ENCODE assay signal across 14 cellular contexts in genomic region chr1:161018631-161018930, GRCh38. TPM values are rescaled to one million over a fixed set of nuclear protein-coding genes. Genes with fewer than 3 reads are reported as not detected.
A peak's percentile ranks its signal among the peaks of the same experiment; 100 is the strongest.
DNase-seq lines count a peak whose midpoint lies in the region; ATAC-seq and TF ChIP-seq lines count a peak whose summit lies in the region.
"Had no signal": no experiment of that assay in that cellular context is flagged by ENCODE, and none has a peak within 500 bp of the region (broad histone marks: within the 10 kb centered on the region; RNA-seq: fewer than 3 reads in every experiment).

No MANE protein-coding gene starts in this region.

- H3K27me3 Mint-ChIP-seq in natural killer cell (ENCODE audit: low read depth in 2 of 2) (no peaks in the 10 kb centered on the region), endodermal cell (ENCODE audit: insufficient read depth) (no peaks in the 10 kb centered on the region)
- H3K27me3 Mint-ChIP-seq in natural killer cell treated with Interleukin-12 subunit alpha and Interleukin-12 subunit beta and Interleukin-15 and Interleukin-18, amount 100 ng/mL, for 72 hours: no peaks in the 10 kb centered on the region
- no peaks in the 10 kb centered on the region for H3K27me3 Mint-ChIP-seq in activated naive CD8-positive, alpha-beta T cell treated with anti-CD3 and anti-CD28 coated beads for 36 hours
- H3K27me3 Mint-ChIP-seq: activated naive CD8-positive, alpha-beta T cell treated with anti-CD3 and anti-CD28 coated beads, Interleukin-2, amount 10 ng/mL, durations not matched to agents 7 days and 5 days had no signal

- intact Hi-C loops in natural killer cell (cut with micrococcal nuclease): no loop called here

- ATAC-seq in natural killer cell: no peak
- ATAC-seq in natural killer cell treated with Interleukin-12 subunit alpha and Interleukin-12 subunit beta and Interleukin-15 and Interleukin-18, amount 100 ng/mL, for 72 hours: no peak

- WGBS in endodermal cell (ENCODE audit: insufficient coverage in 1 of 2, insufficient read length in 1 of 2), 2 experiments: 82% methylated on average over 1 of the region's 1 CpG; no CpG with 5 or more reads in 1 of the 2 experiments
- no CpG with 5 or more reads among the region's 1 CpG for WGBS in mesodermal cell (ENCODE audit: insufficient coverage in 2 of 2), 2 experiments

- no peaks in the 10 kb centered on the region for H3K27me3 ChIP-seq in endodermal cell (ENCODE audit: control insufficient read depth, insufficient read depth, low read length, poor library complexity, severe bottlenecking)

- TF ChIP-seq CTCF in natural killer cell (IDR thresholded peaks at IDR 0.05): no peak
- TF ChIP-seq CTCF in endodermal cell (conservative IDR thresholded peaks at IDR 0.05): no peak

- H3K9ac ChIP-seq in endodermal cell (ENCODE audit: extremely low read depth, low read length, poor library complexity, severe bottlenecking): no peak overlapping the region

- peak overlapping the region; percentile 72 for H3K4me3 Mint-ChIP-seq in natural killer cell
- no peak overlapping the region for H3K4me3 Mint-ChIP-seq in natural killer cell treated with Interleukin-12 subunit alpha and Interleukin-12 subunit beta and Interleukin-15 and Interleukin-18, amount 100 ng/mL, for 72 hours
- H3K4me3 Mint-ChIP-seq in endodermal cell: peak overlapping the region; percentile 99
- H3K4me3 Mint-ChIP-seq in activated naive CD8-positive, alpha-beta T cell treated with anti-CD3 and anti-CD28 coated beads for 36 hours: no peak overlapping the region

- H3K36me3 ChIP-seq in endodermal cell (ENCODE audit: control insufficient read depth, insufficient read depth, low read length) (peaks cover 10% of the 10 kb centered on the region), mesodermal cell (ENCODE audit: control insufficient read depth, insufficient read depth, low read length) (no peaks in the 10 kb centered on the region)

- H3K4me3 ChIP-seq in endodermal cell (ENCODE audit: low read length): peak overlapping the region; percentile 98
- H3K4me3 ChIP-seq in mesodermal cell (ENCODE audit: extremely low read depth, insufficient read depth, low read length, poor library complexity, severe bottlenecking): peak overlapping the region; percentile 67

- peak overlapping the region in 1 of 2 donors; percentile 21 for H3K27ac Mint-ChIP-seq in natural killer cell
- peak overlapping the region in 1 of 2 donors; percentile 42 for H3K27ac Mint-ChIP-seq in natural killer cell treated with Interleukin-12 subunit alpha and Interleukin-12 subunit beta and Interleukin-15 and Interleukin-18, amount 100 ng/mL, for 72 hours
- H3K27ac Mint-ChIP-seq in endodermal cell: peak overlapping the region; percentile 42
- no peak overlapping the region for H3K27ac Mint-ChIP-seq in activated naive CD8-positive, alpha-beta T cell treated with anti-CD3 and anti-CD28 coated beads for 36 hours

- no peaks in the 10 kb centered on the region for H3K9me3 Mint-ChIP-seq in natural killer cell
- H3K9me3 Mint-ChIP-seq in natural killer cell treated with Interleukin-12 subunit alpha and Interleukin-12 subunit beta and Interleukin-15 and Interleukin-18, amount 100 ng/mL, for 72 hours: no peaks in the 10 kb centered on the region
- H3K9me3 Mint-ChIP-seq in endodermal cell: no peaks in the 10 kb centered on the region
- H3K9me3 Mint-ChIP-seq in activated naive CD8-positive, alpha-beta T cell treated with anti-CD3 and anti-CD28 coated beads for 36 hours: no peaks in the 10 kb centered on the region
- H3K9me3 Mint-ChIP-seq: activated naive CD8-positive, alpha-beta T cell treated with anti-CD3 and anti-CD28 coated beads, Interleukin-2, amount 10 ng/mL, durations not matched to agents 7 days and 5 days had no signal

- no peak for DNase-seq in natural killer cell
- no peak for DNase-seq in natural killer cell treated with Interleukin-12 subunit alpha and Interleukin-12 subunit beta and Interleukin-15 and Interleukin-18, amount 100 ng/mL, for 72 hours (ENCODE audit: low spot score)
- peak; percentile 51 for DNase-seq in endodermal cell
- no peak for DNase-seq in activated naive CD8-positive, alpha-beta T cell treated with anti-CD3 and anti-CD28 coated beads for 36 hours
- DNase-seq in T-helper 2 cell: no peak
- DNase-seq in midbrain (lab: John Stamatoyannopoulos, UW): no peak
- DNase-seq in T1000 (lab: John Stamatoyannopoulos, UW): no peak
- DNase-seq: activated naive CD8-positive, alpha-beta T cell treated with anti-CD3 and anti-CD28 coated beads, Interleukin-2, amount 10 ng/mL, durations not matched to agents 7 days and 5 days; DMS 273 treated with DMSO at 0.1 percent for 48 hours; Karpas-422; kidney glomerular epithelial cell; NCI-H2029 had no signal

- no peaks in the 10 kb centered on the region for H3K9me3 ChIP-seq in endodermal cell (ENCODE audit: control insufficient read depth, low read length)
- no peaks in the 10 kb centered on the region for H3K9me3 ChIP-seq in mesodermal cell (ENCODE audit: control insufficient read depth, low read length)

- H3K36me3 Mint-ChIP-seq in natural killer cell (no peaks in the 10 kb centered on the region), endodermal cell (ENCODE audit: low read depth) (peaks cover 21% of the 10 kb centered on the region)
- H3K36me3 Mint-ChIP-seq in natural killer cell treated with Interleukin-12 subunit alpha and Interleukin-12 subunit beta and Interleukin-15 and Interleukin-18, amount 100 ng/mL, for 72 hours: no peaks in the 10 kb centered on the region
- peaks cover 8% of the 10 kb centered on the region for H3K36me3 Mint-ChIP-seq in activated naive CD8-positive, alpha-beta T cell treated with anti-CD3 and anti-CD28 coated beads for 36 hours

- H3K4me1 Mint-ChIP-seq in natural killer cell (peaks cover 36 to 47% of the 10 kb centered on the region in 2 donors), endodermal cell (peaks cover 47% of the 10 kb centered on the region)
- peaks cover 38 to 41% of the 10 kb centered on the region in 2 donors for H3K4me1 Mint-ChIP-seq in natural killer cell treated with Interleukin-12 subunit alpha and Interleukin-12 subunit beta and Interleukin-15 and Interleukin-18, amount 100 ng/mL, for 72 hours (ENCODE audit: low read depth in 2 of 2)
- peaks cover 46% of the 10 kb centered on the region for H3K4me1 Mint-ChIP-seq in activated naive CD8-positive, alpha-beta T cell treated with anti-CD3 and anti-CD28 coated beads for 36 hours

- H3K4me1 ChIP-seq in endodermal cell (ENCODE audit: control insufficient read depth, insufficient read depth, low read length) (peaks cover 10% of the 10 kb centered on the region), mesodermal cell (ENCODE audit: control insufficient read depth, insufficient read depth, low read length, poor library complexity, severe bottlenecking) (peaks cover 16% of the 10 kb centered on the region)

- H3K27ac ChIP-seq in endodermal cell (ENCODE audit: low read depth, low read length): no peak overlapping the region
- no peak overlapping the region for H3K27ac ChIP-seq in mesodermal cell (ENCODE audit: low read depth, low read length, severe bottlenecking)
- H3K27ac ChIP-seq: VCaP had no signal

RNA-seq across cellular contexts. Expression of gene F11R, which starts 2.4 kb away (rescaled TPM):
- 10 to 100 TPM; 27.8 to 34.6 (median 30.2) TPM for total RNA-seq in natural killer cell
- 10 to 100 TPM; 11.0 to 25.9 TPM for total RNA-seq in natural killer cell treated with Interleukin-12 subunit alpha and Interleukin-12 subunit beta and Interleukin-15 and Interleukin-18, amount 100 ng/mL, for 72 hours
- total RNA-seq in endodermal cell: 100 to 1,000 TPM; 190 to 226 TPM
- 59.3 TPM for polyA plus RNA-seq in endodermal cell (2013, experiment 1 of 2)
- 61.6 TPM for polyA plus RNA-seq in endodermal cell (2013, experiment 2 of 2)
- 118 TPM for polyA plus RNA-seq in mesodermal cell (2013, experiment 1 of 2)
- polyA plus RNA-seq in mesodermal cell (2013, experiment 2 of 2): 90.7 TPM
- total RNA-seq in activated naive CD8-positive, alpha-beta T cell treated with anti-CD3 and anti-CD28 coated beads for 36 hours: 10 to 100 TPM; 12.8 to 13.4 TPM

RNA-seq across cellular contexts. Expression of gene TSTD1, which starts 20.2 kb away (rescaled TPM):
- total RNA-seq in natural killer cell (10 to 100 TPM; 31.8 to 36.3 (median 34.3) TPM), endodermal cell (10 to 100 TPM; 59.1 to 76.4 TPM)
- 10 to 100 TPM; 10.5 to 47.2 TPM for total RNA-seq in natural killer cell treated with Interleukin-12 subunit alpha and Interleukin-12 subunit beta and Interleukin-15 and Interleukin-18, amount 100 ng/mL, for 72 hours
- 45.6 TPM for polyA plus RNA-seq in endodermal cell (2013, experiment 1 of 2)
- 41.6 TPM for polyA plus RNA-seq in endodermal cell (2013, experiment 2 of 2)
- 19.0 TPM for polyA plus RNA-seq in mesodermal cell (2013, experiment 1 of 2)
- polyA plus RNA-seq in mesodermal cell (2013, experiment 2 of 2): 13.6 TPM
- 10 to 100 TPM; 44.8 to 45.7 TPM for total RNA-seq in activated naive CD8-positive, alpha-beta T cell treated with anti-CD3 and anti-CD28 coated beads for 36 hours

RNA-seq across cellular contexts. Expression of gene USF1, which starts 27.2 kb away (rescaled TPM):
- total RNA-seq in natural killer cell (100 to 1,000 TPM; 113 to 121 (median 114) TPM), endodermal cell (10 to 100 TPM; 55.5 to 57.3 TPM)
- total RNA-seq in natural killer cell treated with Interleukin-12 subunit alpha and Interleukin-12 subunit beta and Interleukin-15 and Interleukin-18, amount 100 ng/mL, for 72 hours: 10 to 100 TPM; 72.2 to 77.4 TPM
- 69.5 TPM for polyA plus RNA-seq in endodermal cell (2013, experiment 1 of 2)
- polyA plus RNA-seq in endodermal cell (2013, experiment 2 of 2): 60.9 TPM
- polyA plus RNA-seq in mesodermal cell (2013, experiment 1 of 2): 52.1 TPM
- polyA plus RNA-seq in mesodermal cell (2013, experiment 2 of 2): 51.3 TPM
- 10 to 100 TPM; 57.0 to 62.0 TPM for total RNA-seq in activated naive CD8-positive, alpha-beta T cell treated with anti-CD3 and anti-CD28 coated beads for 36 hours

RNA-seq across cellular contexts. Expression of gene ARHGAP30, which starts 51.1 kb away (rescaled TPM):
- 100 to 1,000 TPM; 246 to 310 (median 272) TPM for total RNA-seq in natural killer cell
- 100 to 1,000 TPM; 217 to 250 TPM for total RNA-seq in natural killer cell treated with Interleukin-12 subunit alpha and Interleukin-12 subunit beta and Interleukin-15 and Interleukin-18, amount 100 ng/mL, for 72 hours
- under 1 TPM; 0.07 to 0.13 TPM for total RNA-seq in endodermal cell
- not detected for polyA plus RNA-seq in endodermal cell (2013, experiment 1 of 2)
- polyA plus RNA-seq in endodermal cell (2013, experiment 2 of 2): not detected
- polyA plus RNA-seq in mesodermal cell (2013, experiment 1 of 2): 0.11 TPM
- polyA plus RNA-seq in mesodermal cell (2013, experiment 2 of 2): 0.10 TPM
- total RNA-seq in activated naive CD8-positive, alpha-beta T cell treated with anti-CD3 and anti-CD28 coated beads for 36 hours: 100 to 1,000 TPM; 146 to 157 TPM

Comparison
In these comparisons a context has a peak if more than half of its experiments do, and no peak if none do; other contexts are left out.
1. H3K4me3 Mint-ChIP-seq: peak in natural killer cell (single experiment) and endodermal cell (single experiment); none in natural killer cell treated with Interleukin-12 subunit alpha and Interleukin-12 subunit beta and Interleukin-15 and Interleukin-18, amount 100 ng/mL, for 72 hours (single experiment) and activated naive CD8-positive, alpha-beta T cell treated with anti-CD3 and anti-CD28 coated beads for 36 hours (single experiment).
2. RNA of gene F11R, which starts 2.4 kb away (total RNA-seq): 190 to 226 TPM in endodermal cell; 27.8 to 34.6 TPM in natural killer cell, 11.0 to 25.9 TPM in natural killer cell treated with Interleukin-12 subunit alpha and Interleukin-12 subunit beta and Interleukin-15 and Interleukin-18, amount 100 ng/mL, for 72 hours and 12.8 to 13.4 TPM in activated naive CD8-positive, alpha-beta T cell treated with anti-CD3 and anti-CD28 coated beads for 36 hours; every median in the first group is over 4 times any median in the second.